Comparison of ENCODE assay signal across 20 cellular contexts in the genomic region with DNA sequence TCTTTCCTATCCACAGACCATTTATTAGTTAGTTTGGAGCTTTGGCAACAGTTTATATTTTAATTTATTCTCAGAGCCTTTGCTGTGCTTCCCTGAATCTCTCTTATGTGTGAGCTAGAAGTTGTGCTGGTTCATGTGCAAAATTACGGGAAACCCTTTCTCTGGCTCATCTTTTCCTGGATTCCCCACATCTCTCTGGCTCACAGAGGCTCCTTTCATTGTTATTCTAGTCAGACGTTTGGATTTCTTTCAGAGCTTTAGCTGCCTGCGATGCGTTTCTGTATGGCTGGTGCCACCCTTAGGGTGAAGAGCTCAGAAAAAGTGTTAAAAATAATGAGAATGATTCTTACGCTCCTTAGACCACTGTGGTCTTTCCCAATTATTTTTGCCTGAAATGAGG. TPM values are rescaled to one million over a fixed set of nuclear protein-coding genes. Genes with fewer than 3 reads are reported as not detected.
DNase-seq lines count a peak whose midpoint lies in the region; ATAC-seq, FAIRE-seq and TF ChIP-seq lines count a peak whose summit lies in the region.
"Had no signal": no experiment of that assay in that cellular context is flagged by ENCODE, and none has a peak within 500 bp of the region (broad histone marks: within the 10 kb centered on the region; RNA-seq: fewer than 3 reads in every experiment).

No MANE protein-coding gene starts in this region.

- H3K4ac ChIP-seq in H1 (replicated peaks; ENCODE audit: insufficient read length, low read depth, low read length) = no peak overlapping the region

- H2AK5ac ChIP-seq in H1 (ENCODE audit: low read depth, low read length) = no peak overlapping the region

- no peaks in the 10 kb centered on the region for H3K79me1 ChIP-seq in H1 (ENCODE audit: low read depth, low read length)

- H4K91ac ChIP-seq in H1 (replicated peaks; ENCODE audit: insufficient read length, low read length) = no peak overlapping the region

- no peak overlapping the region for H3K14ac ChIP-seq in H1 (ENCODE audit: insufficient read length)

- no peaks in the 10 kb centered on the region for H3K27me3 ChIP-seq in H1 (replicated peaks in 1 of 4; ENCODE audit: control insufficient read depth in 3 of 4, extremely low read depth in 1 of 4, insufficient read depth in 3 of 4, low read length in 3 of 4)
- H3K27me3 ChIP-seq: tibial nerve had no signal

- no peak overlapping the region for H3K9ac ChIP-seq in H1 (replicated peaks in 1 of 4; ENCODE audit: extremely low read depth in 1 of 4, low read depth in 3 of 4, low read length in 3 of 4)
- H3K9ac ChIP-seq: parathyroid adenoma had no signal

- no peak overlapping the region for H2BK120ac ChIP-seq in H1 (replicated peaks; ENCODE audit: low read depth, low read length)

- ATAC-seq in HG02870 (IDR thresholded peaks at IDR 0.05; ENCODE audit: unreplicated experiment) = no peak
- no peak for ATAC-seq in HG02759 (IDR thresholded peaks at IDR 0.05; ENCODE audit: unreplicated experiment)
- no peak for ATAC-seq in stimulated activated naive CD8-positive, alpha-beta T cell treated with anti-CD3 and anti-CD28 coated beads, Interleukin-15, Interleukin-2, amounts not matched to agents 100 U/mL and 50 U/mL, for 24 hours
- ATAC-seq: left colon had no signal

- no peak overlapping the region for H3K27ac ChIP-seq in H1 (ENCODE audit: low read depth, low read length)
- H3K27ac ChIP-seq: parathyroid adenoma had no signal

- CTCF ChIA-PET in H1 (lab: Charles Lee; ENCODE audit: partially characterized antibody) = no interaction called here
- CTCF ChIA-PET in GM10248 (lab: Yijun Ruan, JAX) = interaction anchor here (0.7 to 0.9 kb wide), 2 partner anchors 12 kb away, joined by 3 read pairs; no protein-coding TSS in a partner anchor

- TF ChIP-seq RAD21 in H1 (IDR thresholded peaks at IDR 0.05 in 1 of 2, conservative IDR thresholded peaks at IDR 0.05 in 1 of 2; ENCODE audit: low read depth in 2 of 2, low read length in 2 of 2) = no peak

- no peak overlapping the region for H2AFZ ChIP-seq in H1 (ENCODE audit: low read length)
- H2AFZ ChIP-seq: parathyroid adenoma had no signal

- H3K18ac ChIP-seq in H1 (ENCODE audit: extremely low read depth, low read length) = no peak overlapping the region

- peaks cover 0 to 13% of the 10 kb centered on the region in 2 experiments; a peak in 1 of 4 replicates for H3K79me2 ChIP-seq in H1 (ENCODE audit: control insufficient read depth in 1 of 2, insufficient read depth in 2 of 2, low read length in 2 of 2)

- no peaks in the 10 kb centered on the region for H4K20me1 ChIP-seq in H1 (replicated peaks in 1 of 2; ENCODE audit: control insufficient read depth in 1 of 2, insufficient read depth in 2 of 2, low read length in 2 of 2)

- H4K5ac ChIP-seq in H1 (ENCODE audit: insufficient read length, low read depth, low read length) = no peak overlapping the region

- TF ChIP-seq POLR2A in H1 (IDR thresholded peaks at IDR 0.05; ENCODE audit: control extremely low read depth in 1 of 2, low read depth in 2 of 2, low read length in 2 of 2) = no peak

- POLR2A ChIA-PET in H1 (lab: Charles Lee; ENCODE audit: partially characterized antibody) (interaction anchor here (1.0 to 2.1 kb wide), 2 partner anchors 12 to 24 kb away, joined by 3 to 7 read pairs; no protein-coding TSS in a partner anchor), GM10248 (lab: Yijun Ruan, JAX) (no interaction called here)

- peak; percentile 34 for DNase-seq in NCI-H2227 (lab: John Stamatoyannopoulos, UW; ENCODE audit: unreplicated experiment)
- DNase-seq in H1 (ENCODE audit: low read depth in 1 of 2, low spot score in 2 of 2) = no peak
- peak; percentile 53 for DNase-seq in medulla oblongata (ENCODE audit: extremely low spot score)
- DNase-seq in superior temporal gyrus (ENCODE audit: extremely low spot score) = peak; percentile 67
- no peak for DNase-seq in GM10248 (ENCODE audit: extremely low spot score)
- no peak for DNase-seq in stimulated activated naive CD8-positive, alpha-beta T cell treated with anti-CD3 and anti-CD28 coated beads, Interleukin-15, Interleukin-2, amounts not matched to agents 100 U/mL and 50 U/mL, for 24 hours
- DNase-seq: activated CD4-positive, alpha-beta T cell treated with anti-CD3 and anti-CD28 coated beads, Interleukin-2, amount 10 ng/mL, durations not matched to agents 7 days and 5 days; effector CD4-positive, alpha-beta T cell; GOT3; KBM-7; left colon; NCI-H1048 had no signal

- no peak overlapping the region; a peak in 1 of 4 replicates for H3K4me2 ChIP-seq in H1 (ENCODE audit: insufficient read depth in 1 of 2, low read depth in 2 of 2, low read length in 2 of 2)

- TF ChIP-seq CTCF in H1 (IDR thresholded peaks at IDR 0.05; ENCODE audit: control extremely low read depth in 1 of 3, insufficient read depth in 1 of 3, low read depth in 1 of 3, low read length in 3 of 3) = no peak
- no peak for TF ChIP-seq CTCF in GM10248 (IDR thresholded peaks at IDR 0.05; ENCODE audit: control extremely low read depth, extremely low read depth, low read depth, missing control alignments)

- no peak overlapping the region for H2BK12ac ChIP-seq in H1 (ENCODE audit: low read depth, low read length)

- H3K56ac ChIP-seq in H1 (replicated peaks; ENCODE audit: insufficient read length, low read depth, low read length) = no peak overlapping the region

- TF ChIP-seq EP300 in H1 (IDR thresholded peaks at IDR 0.05; ENCODE audit: borderline replicate concordance in 1 of 2, low read depth in 2 of 2, low read length in 2 of 2) = no peak

- 0 out of 8 replicates have a peak overlapping the region, but pooled peaks of 1 of the 4 experiments have one; percentile 12 for H3K4me3 ChIP-seq in H1 (ENCODE audit: extremely low read depth in 1 of 4, insufficient read depth in 2 of 4, low read depth in 3 of 4, low read length in 4 of 4)
- H3K4me3 ChIP-seq: tibial nerve had no signal

- H2BK15ac ChIP-seq in H1 (ENCODE audit: low read length) = no peak overlapping the region

- H3K9me3 ChIP-seq in H1 (ENCODE audit: insufficient read depth in 2 of 2, low read depth in 1 of 2, low read length in 1 of 2) = no peaks in the 10 kb centered on the region
- H3K9me3 ChIP-seq: tibial nerve had no signal

- H3K23me2 ChIP-seq in H1 (ENCODE audit: low read depth, low read length) = no peaks in the 10 kb centered on the region

- no peaks in the 10 kb centered on the region for H3K36me3 ChIP-seq in H1 (ENCODE audit: control insufficient read depth in 2 of 4, insufficient read depth in 4 of 4, low read length in 3 of 4)
- H3K36me3 ChIP-seq: tibial nerve had no signal

- H2BK20ac ChIP-seq in H1 (ENCODE audit: low read length) = no peak overlapping the region

- H4K8ac ChIP-seq in H1 (ENCODE audit: extremely low read depth, insufficient read depth, low read length) = no peak overlapping the region

- peak; percentile 57 for FAIRE-seq in H1 (lab: Jason Lieb, UNC)
- FAIRE-seq: D721Med, G401.6, GM12891, TTC549 had no signal

- peaks cover 0 to 3% (median 1%) of the 10 kb centered on the region in 4 experiments; a peak in 2 of 7 replicates for H3K4me1 ChIP-seq in H1 (replicated peaks in 1 of 4; ENCODE audit: control insufficient read depth in 3 of 4, insufficient read depth in 4 of 4, low read length in 3 of 4)

- WGBS in H1 (ENCODE audit: extremely low coverage in 1 of 2, insufficient coverage in 1 of 2, insufficient read length in 1 of 2, insufficient replicate concordance in 2 of 2, low coverage in 1 of 2, low lambda C conversion rate in 2 of 2, missing lambda C conversion rate in 1 of 2), 2 experiments = 43% methylated on average over 5 of the region's 5 CpGs; no CpG with 5 or more reads in 1 of the 2 experiments

- no peak overlapping the region for H2BK5ac ChIP-seq in H1 (ENCODE audit: low read depth, low read length)

- H3K23ac ChIP-seq in H1 (ENCODE audit: insufficient read length) = no peak overlapping the region

TF ChIP-seq in H1, 55 proteins besides CTCF, POLR2A, EP300 and RAD21:
- no peak for TF ChIP-seq GTF2F1 (IDR thresholded peaks at IDR 0.05; ENCODE audit: borderline replicate concordance, low read depth, low read length)
- TF ChIP-seq SP1 (IDR thresholded peaks at IDR 0.05; ENCODE audit: low read depth, low read length) = no peak
- TF ChIP-seq, protein P1, sequence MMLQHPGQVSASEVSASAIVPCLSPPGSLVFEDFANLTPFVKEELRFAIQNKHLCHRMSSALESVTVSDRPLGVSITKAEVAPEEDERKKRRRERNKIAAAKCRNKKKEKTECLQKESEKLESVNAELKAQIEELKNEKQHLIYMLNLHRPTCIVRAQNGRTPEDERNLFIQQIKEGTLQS (IDR thresholded peaks at IDR 0.05; ENCODE audit: insufficient read depth, low read depth, low read length) = no peak
- no peak for TF ChIP-seq RFX5 (IDR thresholded peaks at IDR 0.05; ENCODE audit: borderline replicate concordance, low read depth, low read length)
- no peak for TF ChIP-seq CHD2 (IDR thresholded peaks at IDR 0.05; ENCODE audit: low read length)
- TF ChIP-seq PHF8 (conservative IDR thresholded peaks at IDR 0.05; ENCODE audit: low read depth, low read length) = no peak
- TF ChIP-seq, protein P2, sequence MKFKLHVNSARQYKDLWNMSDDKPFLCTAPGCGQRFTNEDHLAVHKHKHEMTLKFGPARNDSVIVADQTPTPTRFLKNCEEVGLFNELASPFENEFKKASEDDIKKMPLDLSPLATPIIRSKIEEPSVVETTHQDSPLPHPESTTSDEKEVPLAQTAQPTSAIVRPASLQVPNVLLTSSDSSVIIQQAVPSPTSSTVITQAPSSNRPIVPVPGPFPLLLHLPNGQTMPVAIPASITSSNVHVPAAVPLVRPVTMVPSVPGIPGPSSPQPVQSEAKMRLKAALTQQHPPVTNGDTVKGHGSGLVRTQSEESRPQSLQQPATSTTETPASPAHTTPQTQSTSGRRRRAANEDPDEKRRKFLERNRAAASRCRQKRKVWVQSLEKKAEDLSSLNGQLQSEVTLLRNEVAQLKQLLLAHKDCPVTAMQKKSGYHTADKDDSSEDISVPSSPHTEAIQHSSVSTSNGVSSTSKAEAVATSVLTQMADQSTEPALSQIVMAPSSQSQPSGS (IDR thresholded peaks at IDR 0.05; ENCODE audit: low read length) = no peak
- TF ChIP-seq TBP (IDR thresholded peaks at IDR 0.05; ENCODE audit: low read depth, low read length) = no peak

RNA-seq across cellular contexts. Expression of a gene that starts 53.3 kb away (rescaled TPM):
- 14.9 and 18.4 TPM in 2 replicates for total RNA-seq in H1 (2021; fragmentation: NEBNext Ultra II Directional; extraction: Animal tissue kit (Norgen Biotek cat#: 25700))
- polyA plus RNA-seq in H1 (2011; rRNA removed) = 8.2 and 8.6 TPM in 2 replicates
- polyA plus RNA-seq in H1 (2011; cell fraction: cytosol; rRNA removed) = 12.8 TPM
- 11.5 TPM for polyA plus RNA-seq in H1 (2011; cell fraction: nucleus; rRNA removed)
- polyA plus RNA-seq in H1 (2012, experiment 1 of 2) = 10.6 to 15.3 TPM (median 12.7 TPM) in 4 replicates
- 4.2 TPM for polyA plus RNA-seq in H1 (2012, experiment 2 of 2)
- polyA plus RNA-seq in H1 (2013, experiment 1 of 2) = 17.5 TPM
- 17.6 TPM for polyA plus RNA-seq in H1 (2013, experiment 2 of 2)
- polyA minus RNA-seq in H1 (2011; rRNA and poly(A)+ RNA removed) = 49.6 and 52.9 TPM in 2 replicates
- polyA minus RNA-seq in H1 (2011; cell fraction: cytosol; rRNA and poly(A)+ RNA removed) = 15.6 TPM
- 44.9 TPM for polyA minus RNA-seq in H1 (2011; cell fraction: nucleus; rRNA and poly(A)+ RNA removed)

Comparison
In these comparisons a context has a peak if more than half of its experiments do, and no peak if none do; other contexts are left out.
1. DNase-seq: peak in NCI-H2227 (single experiment), medulla oblongata (single experiment) and superior temporal gyrus (single experiment); none in H1 (0 of 2), GM10248 (single experiment) and stimulated activated naive CD8-positive, alpha-beta T cell treated with anti-CD3 and anti-CD28 coated beads, Interleukin-15, Interleukin-2, amounts not matched to agents 100 U/mL and 50 U/mL, for 24 hours (single experiment).